Comparison of ENCODE assay signal across 8 cellular contexts in genomic region chr19:53466726-53467125, GRCh38. TPM values are rescaled to one million over a fixed set of nuclear protein-coding genes. Genes with fewer than 3 reads are reported as not detected.
DNase-seq lines count a peak whose midpoint lies in the region; ATAC-seq and TF ChIP-seq lines count a peak whose summit lies in the region.

No MANE protein-coding gene starts in this region.

- DNase-seq in AG10803 (ENCODE audit: low read depth) (no peak), HuH-7 (ENCODE audit: low spot score) (no peak), NCI-H510A treated with DMSO at 0.1 percent for 48 hours (lab: John Stamatoyannopoulos, UW) (no peak), NCI-H1930 (lab: John Stamatoyannopoulos, UW) (no peak)
- no peak for DNase-seq in natural killer cell treated with Interleukin-12 subunit alpha and Interleukin-12 subunit beta and Interleukin-15 and Interleukin-18, amount 100 ng/mL, for 72 hours (ENCODE audit: low spot score)

- H3K4me1 ChIP-seq in HUES64 (ENCODE audit: insufficient read depth, low read length) (peaks cover 13% of the 10 kb centered on the region), duodenal mucosa (ENCODE audit: control insufficient read depth in 1 of 2, insufficient read depth in 2 of 2, low read length in 2 of 2) (no peaks in the 10 kb centered on the region)

- 0 out of 2 replicates have a peak, but pooled peaks have one; percentile 2 for TF ChIP-seq CTCF in AG10803 (conservative IDR thresholded peaks at IDR 0.05; ENCODE audit: low read length)

- H3K4me1 Mint-ChIP-seq in natural killer cell treated with Interleukin-12 subunit alpha and Interleukin-12 subunit beta and Interleukin-15 and Interleukin-18, amount 100 ng/mL, for 72 hours (ENCODE audit: low read depth in 2 of 2), result peaks cover 17 to 23% of the 10 kb centered on the region in 2 donors

- peak overlapping the region; percentile 58 for H3K4me3 Mint-ChIP-seq in natural killer cell treated with Interleukin-12 subunit alpha and Interleukin-12 subunit beta and Interleukin-15 and Interleukin-18, amount 100 ng/mL, for 72 hours

- H3K36me3 ChIP-seq in HUES64 (ENCODE audit: insufficient read depth, low read length), result 0 out of 2 replicates have a peak, but pooled peaks cover under 1% of the 10 kb centered on the region
- H3K36me3 ChIP-seq in duodenal mucosa (ENCODE audit: control insufficient read depth in 1 of 2, insufficient read depth in 2 of 2, low read length in 2 of 2), result no peaks in the 10 kb centered on the region

- H3K4me3 ChIP-seq in AG10803 (ENCODE audit: low read length), result peak overlapping the region; percentile 84
- peak overlapping the region; percentile 100 for H3K4me3 ChIP-seq in HUES64 (ENCODE audit: low read length)
- peak overlapping the region; percentile 86 to 90 for H3K4me3 ChIP-seq in duodenal mucosa (ENCODE audit: low read depth in 1 of 2, low read length in 2 of 2)

- WGBS in HUES64, result 37% methylated on average over 10 of the region's 12 CpGs

- peaks cover 0 to 14% of the 10 kb centered on the region in 2 donors for H3K27me3 Mint-ChIP-seq in natural killer cell treated with Interleukin-12 subunit alpha and Interleukin-12 subunit beta and Interleukin-15 and Interleukin-18, amount 100 ng/mL, for 72 hours

- H3K9ac ChIP-seq in HUES64 (ENCODE audit: low read depth, low read length) (no peak overlapping the region), duodenal mucosa (ENCODE audit: low read depth in 1 of 2, low read length in 2 of 2) (no peak overlapping the region)

- H3K36me3 Mint-ChIP-seq in natural killer cell treated with Interleukin-12 subunit alpha and Interleukin-12 subunit beta and Interleukin-15 and Interleukin-18, amount 100 ng/mL, for 72 hours, result peaks cover 19% of the 10 kb centered on the region

- no peak overlapping the region for H3K27ac ChIP-seq in HUES64 (ENCODE audit: low read depth, low read length)
- H3K27ac ChIP-seq in duodenal mucosa (ENCODE audit: low read depth, low read length), result no peak overlapping the region

- H3K27me3 ChIP-seq in HUES64 (ENCODE audit: insufficient read depth, low read length), result no peaks in the 10 kb centered on the region
- no peaks in the 10 kb centered on the region for H3K27me3 ChIP-seq in duodenal mucosa (ENCODE audit: control insufficient read depth in 1 of 2, insufficient read depth in 2 of 2, low read length in 2 of 2)

- no peak for ATAC-seq in natural killer cell treated with Interleukin-12 subunit alpha and Interleukin-12 subunit beta and Interleukin-15 and Interleukin-18, amount 100 ng/mL, for 72 hours
- no peak for ATAC-seq in HG03469 (IDR thresholded peaks at IDR 0.05; ENCODE audit: unreplicated experiment)

- H3K9me3 ChIP-seq in HUES64 (ENCODE audit: insufficient read depth, low read depth, low read length), result no peaks in the 10 kb centered on the region
- H3K9me3 ChIP-seq in duodenal mucosa (ENCODE audit: control insufficient read depth in 1 of 2, low read length in 2 of 2), result peaks cover 4 to 5% of the 10 kb centered on the region in 2 donors

- no peak overlapping the region for H3K27ac Mint-ChIP-seq in natural killer cell treated with Interleukin-12 subunit alpha and Interleukin-12 subunit beta and Interleukin-15 and Interleukin-18, amount 100 ng/mL, for 72 hours

- H3K9me3 Mint-ChIP-seq in natural killer cell treated with Interleukin-12 subunit alpha and Interleukin-12 subunit beta and Interleukin-15 and Interleukin-18, amount 100 ng/mL, for 72 hours, result peaks cover 11% of the 10 kb centered on the region

RNA-seq across cellular contexts. Expression of gene ZNF813, which starts 0.8 kb away (rescaled TPM):
- 12.4 TPM for polyA plus RNA-seq in HUES64 (2013, experiment 1 of 2)
- 13.0 TPM for polyA plus RNA-seq in HUES64 (2013, experiment 2 of 2)
- 1 to 10 TPM; 3.9 to 6.2 TPM for total RNA-seq in natural killer cell treated with Interleukin-12 subunit alpha and Interleukin-12 subunit beta and Interleukin-15 and Interleukin-18, amount 100 ng/mL, for 72 hours

RNA-seq across cellular contexts. Expression of gene ZNF761, which starts 34.9 kb away (rescaled TPM):
- polyA plus RNA-seq in HUES64 (2013, experiment 1 of 2), result 14.1 TPM
- 12.4 TPM for polyA plus RNA-seq in HUES64 (2013, experiment 2 of 2)
- 10 to 100 TPM; 10.9 to 15.4 TPM for total RNA-seq in natural killer cell treated with Interleukin-12 subunit alpha and Interleukin-12 subunit beta and Interleukin-15 and Interleukin-18, amount 100 ng/mL, for 72 hours
